ENCODE assay signal across 17 cellular contexts in genomic region chr6:149153100-149153499, GRCh38.
DNase-seq lines count a peak whose midpoint lies in the region; ATAC-seq lines count a peak whose summit lies in the region.
"Had no signal": no experiment of that assay in that cellular context is flagged by ENCODE, and none has a peak within 500 bp of the region (broad histone marks: within the 10 kb centered on the region; RNA-seq: fewer than 3 reads in every experiment).

No MANE protein-coding gene starts in this region.

- H3K9me2 ChIP-seq in Karpas-422 (replicated peaks; ENCODE audit: insufficient read depth, low read length), result no peaks in the 10 kb centered on the region

- H2AFZ ChIP-seq in Karpas-422 (ENCODE audit: low read length), result no peak overlapping the region

- no peak overlapping the region for H3K4me2 ChIP-seq in Karpas-422 (ENCODE audit: low read depth, low read length, poor library complexity, severe bottlenecking)

- H3K9ac ChIP-seq in Karpas-422 (ENCODE audit: low read length), result no peak overlapping the region

- peak overlapping the region; percentile 83 for H3K27ac Mint-ChIP-seq in activated T-cell treated with anti-CD3 and anti-CD28 coated beads, Interleukin-2, amount 50 U/mL, for 24 hours
- H3K27ac Mint-ChIP-seq in activated naive CD8-positive, alpha-beta T cell treated with anti-CD3 and anti-CD28 coated beads for 36 hours, result peak overlapping the region; percentile 71
- H3K27ac Mint-ChIP-seq: endodermal cell had no signal

- no peak for DNase-seq in activated T-cell treated with anti-CD3 and anti-CD28 coated beads, Interleukin-2, amount 50 U/mL, for 24 hours
- no peak for DNase-seq in activated T-cell treated with anti-CD3 and anti-CD28 coated beads for 4 hours
- DNase-seq in MV-4-11 (lab: John Stamatoyannopoulos, UW), result peak; percentile 82
- DNase-seq in activated naive CD8-positive, alpha-beta T cell treated with anti-CD3 and anti-CD28 coated beads for 36 hours, result no peak
- DNase-seq in pons (ENCODE audit: low spot score), result peak; percentile 39
- DNase-seq in Karpas-422, result no peak
- DNase-seq: activated CD4-positive, CD25-positive, alpha-beta regulatory T cell treated with anti-CD3 and anti-CD28 coated beads, Interleukin-2, amount 50 U/mL, for 72 hours; activated effector memory CD4-positive, alpha-beta T cell treated with anti-CD3 and anti-CD28 coated beads, Interleukin-2, amount 50 U/mL, for 16 hours; brain microvascular endothelial cell; DMS53; endodermal cell; mesendoderm; NCI-H1092; NCI-H2227 treated with DMSO at 0.1 percent for 48 hours; spleen had no signal

- peaks cover 71% of the 10 kb centered on the region for H3K4me1 Mint-ChIP-seq in activated T-cell treated with anti-CD3 and anti-CD28 coated beads, Interleukin-2, amount 50 U/mL, for 24 hours (ENCODE audit: low read depth)
- peaks cover 52% of the 10 kb centered on the region for H3K4me1 Mint-ChIP-seq in activated naive CD8-positive, alpha-beta T cell treated with anti-CD3 and anti-CD28 coated beads for 36 hours
- H3K4me1 Mint-ChIP-seq: endodermal cell had no signal

- H3K9me3 Mint-ChIP-seq in activated T-cell treated with anti-CD3 and anti-CD28 coated beads, Interleukin-2, amount 50 U/mL, for 24 hours, result peaks cover 20% of the 10 kb centered on the region
- peaks cover 26% of the 10 kb centered on the region for H3K9me3 Mint-ChIP-seq in activated naive CD8-positive, alpha-beta T cell treated with anti-CD3 and anti-CD28 coated beads for 36 hours
- H3K9me3 Mint-ChIP-seq: endodermal cell had no signal

- H3K4me3 ChIP-seq in Karpas-422 (ENCODE audit: low read length), result no peak overlapping the region
- H3K4me3 ChIP-seq: spleen had no signal

- ATAC-seq in HG02759 (IDR thresholded peaks at IDR 0.05; ENCODE audit: unreplicated experiment) (no peak), HG02588 (IDR thresholded peaks at IDR 0.05; ENCODE audit: unreplicated experiment) (no peak)

- no peaks in the 10 kb centered on the region for H3K27me3 Mint-ChIP-seq in activated T-cell treated with anti-CD3 and anti-CD28 coated beads, Interleukin-2, amount 50 U/mL, for 24 hours
- no peaks in the 10 kb centered on the region for H3K27me3 Mint-ChIP-seq in activated naive CD8-positive, alpha-beta T cell treated with anti-CD3 and anti-CD28 coated beads for 36 hours

- H3K79me2 ChIP-seq in Karpas-422 (ENCODE audit: low read length), result no peaks in the 10 kb centered on the region

- no peaks in the 10 kb centered on the region for H3K9me3 ChIP-seq in Karpas-422 (ENCODE audit: low read length)
- H3K9me3 ChIP-seq: spleen had no signal

- H4K20me1 ChIP-seq in Karpas-422 (ENCODE audit: insufficient read depth, low read depth, low read length), result no peaks in the 10 kb centered on the region

- H3K27me3 ChIP-seq in Karpas-422 (ENCODE audit: low read length), result no peaks in the 10 kb centered on the region
- H3K27me3 ChIP-seq: brain microvascular endothelial cell, spleen had no signal

- peaks cover 23% of the 10 kb centered on the region for H3K36me3 Mint-ChIP-seq in activated T-cell treated with anti-CD3 and anti-CD28 coated beads, Interleukin-2, amount 50 U/mL, for 24 hours (ENCODE audit: low read depth)
- H3K36me3 Mint-ChIP-seq in activated naive CD8-positive, alpha-beta T cell treated with anti-CD3 and anti-CD28 coated beads for 36 hours, result peaks cover 42% of the 10 kb centered on the region

- H3K4me3 Mint-ChIP-seq in activated T-cell treated with anti-CD3 and anti-CD28 coated beads, Interleukin-2, amount 50 U/mL, for 24 hours, result no peak overlapping the region
- no peak overlapping the region for H3K4me3 Mint-ChIP-seq in activated naive CD8-positive, alpha-beta T cell treated with anti-CD3 and anti-CD28 coated beads for 36 hours
- H3K4me3 Mint-ChIP-seq: endodermal cell had no signal

- H3K4me1 ChIP-seq in Karpas-422 (ENCODE audit: low read length), result no peaks in the 10 kb centered on the region

- H3K36me3 ChIP-seq in Karpas-422 (ENCODE audit: insufficient read depth, low read length), result no peaks in the 10 kb centered on the region
- H3K36me3 ChIP-seq: brain microvascular endothelial cell, spleen had no signal

- H3K27ac ChIP-seq in Karpas-422 (ENCODE audit: low read length), result no peak overlapping the region
- H3K27ac ChIP-seq: brain microvascular endothelial cell, spleen had no signal

Comparison
In these comparisons a context has a peak if more than half of its experiments do, and no peak if none do; other contexts are left out.
1. DNase-seq: peak in MV-4-11 (single experiment) and pons (single experiment); none in activated T-cell treated with anti-CD3 and anti-CD28 coated beads, Interleukin-2, amount 50 U/mL, for 24 hours (single experiment), activated T-cell treated with anti-CD3 and anti-CD28 coated beads for 4 hours (single experiment), activated naive CD8-positive, alpha-beta T cell treated with anti-CD3 and anti-CD28 coated beads for 36 hours (single experiment) and Karpas-422 (single experiment).